ENCODE assay signal across 8 cellular contexts in the genomic region with DNA sequence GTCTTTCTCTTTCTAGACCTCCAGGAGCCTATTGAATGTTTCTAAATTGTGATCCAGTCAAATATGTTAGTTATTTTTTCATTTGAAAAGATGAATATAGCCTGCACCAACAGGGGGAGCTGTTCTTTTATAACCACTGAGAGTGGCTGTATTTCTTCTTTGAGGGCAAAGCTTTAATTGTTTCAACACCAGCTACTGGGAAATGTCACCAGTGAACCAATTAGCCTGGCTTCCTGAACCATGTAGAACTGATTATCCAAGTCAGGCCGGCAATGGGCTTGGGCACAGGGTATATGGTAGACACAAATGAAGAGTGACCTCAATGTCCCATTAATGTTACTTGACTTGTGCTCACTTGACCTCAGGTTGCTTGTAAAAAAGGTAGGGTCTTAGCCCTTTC. TPM values are rescaled to one million over a fixed set of nuclear protein-coding genes. Genes with fewer than 3 reads are reported as not detected.
A peak's percentile ranks its signal among the peaks of the same experiment; 100 is the strongest.
DNase-seq lines count a peak whose midpoint lies in the region; ATAC-seq, FAIRE-seq and TF ChIP-seq lines count a peak whose summit lies in the region.

No MANE protein-coding gene starts in this region.

- H3K4me1 ChIP-seq in PC-3 (ENCODE audit: insufficient read depth, low read length) (peaks cover 20% of the 10 kb centered on the region), astrocyte (ENCODE audit: insufficient read depth, low read length) (no peaks in the 10 kb centered on the region)

- H3K27me3 Mint-ChIP-seq in natural killer cell (ENCODE audit: low read depth in 2 of 2) (peaks cover 7 to 29% of the 10 kb centered on the region in 2 donors), astrocyte (ENCODE audit: low read depth, unreplicated experiment) (no peaks in the 10 kb centered on the region)
- peaks cover 10 to 19% of the 10 kb centered on the region in 2 donors for H3K27me3 Mint-ChIP-seq in natural killer cell treated with Interleukin-12 subunit alpha and Interleukin-12 subunit beta and Interleukin-15 and Interleukin-18, amount 100 ng/mL, for 72 hours

- H3K27me3 ChIP-seq in PC-3 (ENCODE audit: low read length), result no peaks in the 10 kb centered on the region
- peaks cover 4% of the 10 kb centered on the region for H3K27me3 ChIP-seq in astrocyte (ENCODE audit: insufficient read depth, low read length)

- no TSS peak for BruUV-seq in PC-3 (replicated peaks; lab: Mats Ljungman, UMichigan)

- H3K27ac ChIP-seq in PC-3 (ENCODE audit: low read length) (no peak overlapping the region), astrocyte (ENCODE audit: low read depth, low read length) (no peak overlapping the region)

- H3K9me3 ChIP-seq in PC-3 (ENCODE audit: low read length), result no peaks in the 10 kb centered on the region
- no peaks in the 10 kb centered on the region for H3K9me3 ChIP-seq in astrocyte (ENCODE audit: insufficient read depth, low read depth, low read length)

- no peak for DNase-seq in natural killer cell
- no peak for DNase-seq in natural killer cell treated with Interleukin-12 subunit alpha and Interleukin-12 subunit beta and Interleukin-15 and Interleukin-18, amount 100 ng/mL, for 72 hours (ENCODE audit: low spot score)
- peak; percentile 60 for DNase-seq in PC-3
- DNase-seq in astrocyte (ENCODE audit: low read depth), result no peak
- DNase-seq in medulla oblongata (ENCODE audit: extremely low spot score), result peak; percentile 20
- DNase-seq in AG20443 (ENCODE audit: low spot score), result no peak
- no peak for DNase-seq in NCI-H345 treated with DMSO at 0.1 percent for 48 hours (lab: John Stamatoyannopoulos, UW; ENCODE audit: unreplicated experiment)

- H3K9me2 ChIP-seq in PC-3 (replicated peaks; ENCODE audit: low read length), result no peaks in the 10 kb centered on the region

- H4K20me1 ChIP-seq in PC-3 (ENCODE audit: low read length), result no peaks in the 10 kb centered on the region
- H4K20me1 ChIP-seq in astrocyte (ENCODE audit: insufficient read depth, low read length), result no peaks in the 10 kb centered on the region

- no peak overlapping the region for H2AFZ ChIP-seq in PC-3 (ENCODE audit: low read length)
- no peak overlapping the region for H2AFZ ChIP-seq in astrocyte (ENCODE audit: low read depth, low read length)

- intact Hi-C loops in natural killer cell (cut with micrococcal nuclease) (loop anchor here (1.0 kb wide), 1 partner anchor 137 kb away; no protein-coding TSS in a partner anchor), PC-3 (cut with micrococcal nuclease) (loop anchor here (10.0 kb wide), 1 partner anchor 253 kb away; no protein-coding TSS in a partner anchor)

- POLR2A ChIA-PET in PC-3 (lab: Charles Lee; ENCODE audit: unreplicated experiment), result no interaction called here

- H3F3A ChIP-seq in PC-3 (ENCODE audit: low read length, unreplicated experiment), result peaks cover 6% of the 10 kb centered on the region

- H3K9me3 Mint-ChIP-seq in natural killer cell (no peaks in the 10 kb centered on the region), astrocyte (ENCODE audit: unreplicated experiment) (no peaks in the 10 kb centered on the region)
- H3K9me3 Mint-ChIP-seq in natural killer cell treated with Interleukin-12 subunit alpha and Interleukin-12 subunit beta and Interleukin-15 and Interleukin-18, amount 100 ng/mL, for 72 hours, result no peaks in the 10 kb centered on the region

- H3K9ac ChIP-seq in PC-3 (ENCODE audit: low read length) (no peak overlapping the region), astrocyte (ENCODE audit: low read length) (no peak overlapping the region)

- H3K4me3 ChIP-seq in PC-3 (ENCODE audit: low read length) (no peak overlapping the region), astrocyte (ENCODE audit: insufficient read depth, low read depth, low read length) (no peak overlapping the region)

- H3K36me3 ChIP-seq in PC-3 (ENCODE audit: low read depth, low read length), result no peaks in the 10 kb centered on the region
- no peaks in the 10 kb centered on the region for H3K36me3 ChIP-seq in astrocyte (ENCODE audit: insufficient read depth, low read length)

- H3K79me2 ChIP-seq in PC-3 (ENCODE audit: low read length) (peaks cover 1% of the 10 kb centered on the region), astrocyte (ENCODE audit: insufficient read depth, low read length) (no peaks in the 10 kb centered on the region)

- H3K4me2 ChIP-seq in PC-3 (ENCODE audit: low read length) (no peak overlapping the region), astrocyte (ENCODE audit: low read length) (no peak overlapping the region)

- ATAC-seq in natural killer cell (peak in 1 of 3 donors; percentile 49), PC-3 (no peak), GM21576 (IDR thresholded peaks at IDR 0.05; ENCODE audit: unreplicated experiment) (no peak)
- ATAC-seq in natural killer cell treated with Interleukin-12 subunit alpha and Interleukin-12 subunit beta and Interleukin-15 and Interleukin-18, amount 100 ng/mL, for 72 hours, result no peak

- H3K27ac Mint-ChIP-seq in natural killer cell (no peak overlapping the region), astrocyte (ENCODE audit: unreplicated experiment) (no peak overlapping the region)
- H3K27ac Mint-ChIP-seq in natural killer cell treated with Interleukin-12 subunit alpha and Interleukin-12 subunit beta and Interleukin-15 and Interleukin-18, amount 100 ng/mL, for 72 hours, result no peak overlapping the region

- CTCF ChIA-PET in PC-3 (lab: Charles Lee), result interaction anchor here (0.6 kb wide), 2 partner anchors 248 to 870 kb away, joined by 5 to 9 read pairs; no protein-coding TSS in a partner anchor

- TF ChIP-seq CTCF in natural killer cell (IDR thresholded peaks at IDR 0.05) (peak; percentile 68), PC-3 (conservative IDR thresholded peaks at IDR 0.05; ENCODE audit: low read depth, low read length) (peak; percentile 71), astrocyte (IDR thresholded peaks at IDR 0.05; ENCODE audit: insufficient read depth, low read depth, low read length) (peak; percentile 44)

- H3K4me3 Mint-ChIP-seq in natural killer cell (no peak overlapping the region), astrocyte (ENCODE audit: unreplicated experiment) (no peak overlapping the region)
- H3K4me3 Mint-ChIP-seq in natural killer cell treated with Interleukin-12 subunit alpha and Interleukin-12 subunit beta and Interleukin-15 and Interleukin-18, amount 100 ng/mL, for 72 hours, result no peak overlapping the region

- H3K4me1 Mint-ChIP-seq in natural killer cell, result peaks cover 14 to 17% of the 10 kb centered on the region in 2 donors
- peaks cover 22 to 28% of the 10 kb centered on the region in 2 donors for H3K4me1 Mint-ChIP-seq in natural killer cell treated with Interleukin-12 subunit alpha and Interleukin-12 subunit beta and Interleukin-15 and Interleukin-18, amount 100 ng/mL, for 72 hours (ENCODE audit: low read depth in 2 of 2)
- peaks cover 34% of the 10 kb centered on the region for H3K4me1 Mint-ChIP-seq in astrocyte (ENCODE audit: low read depth, unreplicated experiment)

- FAIRE-seq in astrocyte (lab: Jason Lieb, UNC), result no peak

- no peaks in the 10 kb centered on the region for H3K36me3 Mint-ChIP-seq in natural killer cell
- H3K36me3 Mint-ChIP-seq in natural killer cell treated with Interleukin-12 subunit alpha and Interleukin-12 subunit beta and Interleukin-15 and Interleukin-18, amount 100 ng/mL, for 72 hours, result no peaks in the 10 kb centered on the region
- no peaks in the 10 kb centered on the region for H3K36me3 Mint-ChIP-seq in astrocyte (ENCODE audit: low read depth, unreplicated experiment)

RNA-seq across cellular contexts. Expression of gene DAPP1, which starts 4.8 kb away (rescaled TPM):
- total RNA-seq in natural killer cell (1 to 10 TPM; 5.9 to 7.3 (median 6.8) TPM), PC-3 (2014; rRNA removed) (11.6 and 11.8 TPM in 2 replicates), astrocyte (0.41 and 0.59 TPM in 2 replicates)
- 10 to 100 TPM; 15.9 to 23.4 TPM for total RNA-seq in natural killer cell treated with Interleukin-12 subunit alpha and Interleukin-12 subunit beta and Interleukin-15 and Interleukin-18, amount 100 ng/mL, for 72 hours

Comparison
In these comparisons a context has a peak if more than half of its experiments do, and no peak if none do; other contexts are left out.
1. DNase-seq: peak in PC-3 (single experiment) and medulla oblongata (single experiment); none in natural killer cell (single experiment), natural killer cell treated with Interleukin-12 subunit alpha and Interleukin-12 subunit beta and Interleukin-15 and Interleukin-18, amount 100 ng/mL, for 72 hours (single experiment), astrocyte (single experiment), AG20443 (single experiment) and NCI-H345 treated with DMSO at 0.1 percent for 48 hours (single experiment).
2. Peak in every context shown above with its lines, with median percentiles within 50 percentile points of each other: CTCF ChIP-seq.